23 cellular contexts compared by ENCODE assay signal in the genomic region with DNA sequence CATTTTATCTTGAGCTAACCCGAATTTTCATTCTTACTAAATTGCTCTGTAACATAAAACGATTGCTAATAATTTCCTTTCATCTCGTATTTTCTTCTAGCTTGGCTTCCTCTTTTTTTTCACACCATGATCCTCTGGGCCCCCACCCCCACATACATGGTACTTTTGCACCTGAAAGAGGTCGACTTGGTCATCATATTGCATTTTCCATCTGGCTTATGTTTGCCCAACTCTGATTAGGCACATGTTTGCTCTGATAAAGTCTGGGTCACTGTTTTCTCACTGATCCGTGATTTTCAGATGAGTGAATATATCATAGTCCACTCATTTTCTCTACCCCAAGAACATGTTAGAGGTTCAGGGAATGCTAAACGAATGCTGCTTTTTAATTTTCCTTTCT. TPM values are rescaled to one million over a fixed set of nuclear protein-coding genes. Genes with fewer than 3 reads are reported as not detected.
DNase-seq lines count a peak whose midpoint lies in the region; FAIRE-seq and TF ChIP-seq lines count a peak whose summit lies in the region.
"Had no signal": no experiment of that assay in that cellular context is flagged by ENCODE, and none has a peak within 500 bp of the region (broad histone marks: within the 10 kb centered on the region; RNA-seq: fewer than 3 reads in every experiment).

No MANE protein-coding gene starts in this region.

- H3K27me3 ChIP-seq in hepatocyte, result no peaks in the 10 kb centered on the region
- no peaks in the 10 kb centered on the region for H3K27me3 ChIP-seq in rectal smooth muscle tissue (ENCODE audit: control insufficient read depth, insufficient read depth, low read length)
- H3K27me3 ChIP-seq: BLaER1 treated with 17β-estradiol and CSF1 and Interleukin-3, amounts not matched to agents 10 nM and 100 nM had no signal

- no peak for TF ChIP-seq CTCF in hepatocyte (IDR thresholded peaks at IDR 0.05; ENCODE audit: poor library complexity)
- TF ChIP-seq CTCF in lower leg skin (IDR thresholded peaks at IDR 0.05), result no peak
- TF ChIP-seq CTCF in GM13977 (IDR thresholded peaks at IDR 0.05; ENCODE audit: extremely low read depth, insufficient read depth, missing control alignments), result no peak

- WGBS in hepatocyte (ENCODE audit: low lambda C conversion rate, missing lambda C conversion rate), result 73% methylated on average over 6 of the region's 6 CpGs
- WGBS in lower leg skin, 2 donors, result 70 to 82% methylated on average over 6 of the region's 6 CpGs

- H2AFZ ChIP-seq in hepatocyte, result peak overlapping the region; percentile 22

- intact Hi-C loops in lower leg skin (cut with DNase I; ENCODE audit: low total_unique reads), result no loop called here

- H3K4me3 ChIP-seq in hepatocyte, result no peak overlapping the region
- no peak overlapping the region for H3K4me3 ChIP-seq in rectal smooth muscle tissue (ENCODE audit: low read length)
- no peak overlapping the region for H3K4me3 ChIP-seq in lower leg skin (ENCODE audit: low read depth, poor library complexity, severe bottlenecking)
- H3K4me3 ChIP-seq: A549; BLaER1 treated with 17β-estradiol and CSF1 and Interleukin-3, amounts not matched to agents 10 nM and 100 nM had no signal

- no peak overlapping the region for H3K9ac ChIP-seq in rectal smooth muscle tissue (ENCODE audit: low read length)
- H3K9ac ChIP-seq: BLaER1 treated with 17β-estradiol and CSF1 and Interleukin-3, amounts not matched to agents 10 nM and 100 nM; SK-N-SH had no signal

- no peaks in the 10 kb centered on the region for H3K79me2 ChIP-seq in hepatocyte

- H4K20me1 ChIP-seq in hepatocyte (ENCODE audit: insufficient read depth, poor library complexity, severe bottlenecking), result no peaks in the 10 kb centered on the region
- H4K20me1 ChIP-seq: BLaER1 treated with 17β-estradiol and CSF1 and Interleukin-3, amounts not matched to agents 10 nM and 100 nM had no signal

- H3K36me3 ChIP-seq in hepatocyte (replicated peaks; ENCODE audit: insufficient read depth, low read depth) (no peaks in the 10 kb centered on the region), rectal smooth muscle tissue (ENCODE audit: control insufficient read depth, insufficient read depth, low read length) (no peaks in the 10 kb centered on the region)
- H3K36me3 ChIP-seq: BLaER1 treated with 17β-estradiol and CSF1 and Interleukin-3, amounts not matched to agents 10 nM and 100 nM had no signal

- no peaks in the 10 kb centered on the region for H3K9me2 ChIP-seq in hepatocyte (replicated peaks; ENCODE audit: insufficient read depth)
- H3K9me2 ChIP-seq: SK-N-SH had no signal

- H3K4me1 ChIP-seq in hepatocyte (ENCODE audit: insufficient read depth), result peaks cover 4% of the 10 kb centered on the region
- peaks cover 7% of the 10 kb centered on the region for H3K4me1 ChIP-seq in rectal smooth muscle tissue (ENCODE audit: control insufficient read depth, insufficient read depth, low read length)
- H3K4me1 ChIP-seq: A549; BLaER1 treated with 17β-estradiol and CSF1 and Interleukin-3, amounts not matched to agents 10 nM and 100 nM had no signal

- FAIRE-seq in GM12891 (lab: Jason Lieb, UNC), result no peak
- FAIRE-seq: A549, D721Med, RCC 7860 had no signal

- DNase-seq in GM12891 (ENCODE audit: insufficient read length, low spot score) (no peak), RPMI8226 (peak; percentile 42), hepatocyte (ENCODE audit: low spot score) (no peak), HuH-7 (ENCODE audit: low spot score) (no peak), lower leg skin (ENCODE audit: low spot score in 2 of 2) (no peak), GM13977 (ENCODE audit: low spot score) (no peak)
- DNase-seq: AML-193; CD4-positive, alpha-beta T cell; H9; NCI-H1092; NCI-H1417 treated with DMSO at 0.1 percent for 48 hours; NCI-H187; NCI-H2081 treated with DMSO at 0.1 percent for 48 hours; NCI-H2171; NCI-H226; NCI-H510A; NCI-H69; SK-N-SH had no signal

- in situ Hi-C loops in GM13977 (cut with MboI; ENCODE audit: low pct_unique_long_range_greater_than_20kb, low sequenced_read_pairs, unreplicated experiment), result no loop called here

- no peak for TF ChIP-seq POLR2A in GM12891 (IDR thresholded peaks at IDR 0.05; ENCODE audit: low read depth, low read length)
- no peak for TF ChIP-seq POLR2A in lower leg skin (IDR thresholded peaks at IDR 0.05)

- H3K27ac ChIP-seq in hepatocyte (no peak overlapping the region), rectal smooth muscle tissue (ENCODE audit: low read depth, low read length) (peak overlapping the region; percentile 58)
- H3K27ac ChIP-seq: A549; BLaER1 treated with 17β-estradiol and CSF1 and Interleukin-3, amounts not matched to agents 10 nM and 100 nM had no signal

- no peaks in the 10 kb centered on the region for H3K9me3 ChIP-seq in hepatocyte (ENCODE audit: low read depth)
- H3K9me3 ChIP-seq: A549, SK-N-SH had no signal

- peak overlapping the region; percentile 49 for H3K4me2 ChIP-seq in hepatocyte
- H3K4me2 ChIP-seq: A549; BLaER1 treated with 17β-estradiol and CSF1 and Interleukin-3, amounts not matched to agents 10 nM and 100 nM; SK-N-SH had no signal

TF ChIP-seq in GM12891, 5 proteins besides CTCF, POLR2A, EP300 and RAD21:
- TF ChIP-seq PAX5 (IDR thresholded peaks at IDR 0.05; ENCODE audit: insufficient read depth, low read length, severe bottlenecking) (no peak), POU2F2 (IDR thresholded peaks at IDR 0.05; ENCODE audit: low read depth, low read length) (no peak), SPI1 (IDR thresholded peaks at IDR 0.05; ENCODE audit: low read depth, low read length) (peak; percentile 28; the same call in 1 of the 2 replicates)

RNA-seq across cellular contexts. Expression of gene ARRDC4, which starts 49.5 kb away (rescaled TPM):
- polyA plus RNA-seq in GM12891 (2012; ENCODE audit: low read depth, missing spikeins), result 0.60 TPM
- total RNA-seq in hepatocyte (30.5 and 35.3 TPM in 2 replicates), lower leg skin (100 to 1,000 TPM in 1 of 4 donors, 10 to 100 TPM in 3; 44.0 to 103 (median 60.3) TPM)
- polyA plus RNA-seq in hepatocyte, result 13.3 and 16.9 TPM in 2 replicates
